ENCODE assay signal across 1 cellular context in the genomic region with DNA sequence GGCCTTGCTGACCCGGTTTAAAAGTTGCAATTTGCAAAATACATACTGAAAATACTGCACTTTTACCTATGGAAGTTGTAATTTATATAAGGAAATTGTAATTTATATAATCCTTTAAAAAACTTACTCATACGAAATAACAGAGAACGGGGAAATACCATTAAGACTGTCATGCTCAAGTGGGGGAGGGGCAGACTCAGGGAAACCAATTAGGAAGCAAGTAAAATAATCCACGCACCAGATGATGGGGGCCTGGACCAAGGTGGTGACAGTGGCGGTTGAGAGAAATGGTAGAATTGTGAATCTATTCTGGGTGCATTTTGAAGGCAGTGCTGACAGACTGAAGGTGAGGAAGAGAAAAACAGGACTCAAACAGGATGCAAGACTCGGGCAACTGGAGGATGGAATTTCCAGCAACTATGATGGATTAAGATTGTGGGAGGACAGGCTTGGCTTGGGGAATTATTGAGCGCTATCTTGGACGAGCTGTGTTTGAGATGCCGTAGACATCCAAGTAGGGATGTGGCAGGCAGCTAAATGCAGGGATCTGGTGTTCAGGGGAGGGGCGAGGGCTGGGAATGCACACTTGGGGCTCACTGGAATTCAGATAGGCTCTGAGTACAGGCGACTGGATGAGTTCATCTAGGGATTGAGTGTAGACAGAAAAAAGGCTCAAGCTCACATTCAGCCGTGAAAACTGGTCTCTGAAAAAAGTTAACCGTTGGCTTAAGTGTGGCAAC.
TF ChIP-seq lines count a peak whose summit lies in the region.

No MANE protein-coding gene starts in this region.

TF ChIP-seq in A549, 52 proteins besides CTCF, POLR2A, EP300 and RAD21:
- TF ChIP-seq JUNB (IDR thresholded peaks at IDR 0.05) (no peak), SMC3 (IDR thresholded peaks at IDR 0.05) (no peak), CHD2 (IDR thresholded peaks at IDR 0.05; ENCODE audit: low read length, partially characterized antibody) (no peak), NPAS2 (CRISPR knock-in tag; IDR thresholded peaks at IDR 0.05; ENCODE audit: borderline replicate concordance) (no peak), NFE2L2 (conservative IDR thresholded peaks at IDR 0.05; ENCODE audit: low read length) (no peak), KDM1A (IDR thresholded peaks at IDR 0.05; ENCODE audit: low read depth) (no peak), ZFP36 (IDR thresholded peaks at IDR 0.05; ENCODE audit: borderline replicate concordance, partially characterized antibody) (no peak), CBX2 (IDR thresholded peaks at IDR 0.05; ENCODE audit: borderline replicate concordance, low read depth) (no peak), BHLHE40 (IDR thresholded peaks at IDR 0.05; ENCODE audit: low read depth, low read length) (no peak), EHF (CRISPR knock-in tag; IDR thresholded peaks at IDR 0.05) (no peak), ZNF302 (CRISPR knock-in tag; IDR thresholded peaks at IDR 0.05) (no peak), MAFK (IDR thresholded peaks at IDR 0.05; ENCODE audit: partially characterized antibody) (no peak)
- TF ChIP-seq, protein P1, sequence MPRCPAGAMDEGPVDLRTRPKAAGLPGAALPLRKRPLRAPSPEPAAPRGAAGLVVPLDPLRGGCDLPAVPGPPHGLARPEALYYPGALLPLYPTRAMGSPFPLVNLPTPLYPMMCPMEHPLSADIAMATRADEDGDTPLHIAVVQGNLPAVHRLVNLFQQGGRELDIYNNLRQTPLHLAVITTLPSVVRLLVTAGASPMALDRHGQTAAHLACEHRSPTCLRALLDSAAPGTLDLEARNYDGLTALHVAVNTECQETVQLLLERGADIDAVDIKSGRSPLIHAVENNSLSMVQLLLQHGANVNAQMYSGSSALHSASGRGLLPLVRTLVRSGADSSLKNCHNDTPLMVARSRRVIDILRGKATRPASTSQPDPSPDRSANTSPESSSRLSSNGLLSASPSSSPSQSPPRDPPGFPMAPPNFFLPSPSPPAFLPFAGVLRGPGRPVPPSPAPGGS (IDR thresholded peaks at IDR 0.05): no peak
- TF ChIP-seq, protein P2, sequence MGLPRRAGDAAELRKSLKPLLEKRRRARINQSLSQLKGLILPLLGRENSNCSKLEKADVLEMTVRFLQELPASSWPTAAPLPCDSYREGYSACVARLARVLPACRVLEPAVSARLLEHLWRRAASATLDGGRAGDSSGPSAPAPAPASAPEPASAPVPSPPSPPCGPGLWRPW (IDR thresholded peaks at IDR 0.05): no peak
- TF ChIP-seq, protein P3, sequence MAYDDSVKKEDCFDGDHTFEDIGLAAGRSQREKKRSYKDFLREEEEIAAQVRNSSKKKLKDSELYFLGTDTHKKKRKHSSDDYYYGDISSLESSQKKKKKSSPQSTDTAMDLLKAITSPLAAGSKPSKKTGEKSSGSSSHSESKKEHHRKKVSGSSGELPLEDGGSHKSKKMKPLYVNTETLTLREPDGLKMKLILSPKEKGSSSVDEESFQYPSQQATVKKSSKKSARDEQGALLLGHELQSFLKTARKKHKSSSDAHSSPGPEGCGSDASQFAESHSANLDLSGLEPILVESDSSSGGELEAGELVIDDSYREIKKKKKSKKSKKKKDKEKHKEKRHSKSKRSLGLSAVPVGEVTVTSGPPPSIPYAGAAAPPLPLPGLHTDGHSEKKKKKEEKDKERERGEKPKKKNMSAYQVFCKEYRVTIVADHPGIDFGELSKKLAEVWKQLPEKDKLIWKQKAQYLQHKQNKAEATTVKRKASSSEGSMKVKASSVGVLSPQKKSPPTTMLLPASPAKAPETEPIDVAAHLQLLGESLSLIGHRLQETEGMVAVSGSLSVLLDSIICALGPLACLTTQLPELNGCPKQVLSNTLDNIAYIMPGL (CRISPR knock-in tag; IDR thresholded peaks at IDR 0.05; ENCODE audit: borderline replicate concordance): no peak
- TF ChIP-seq, protein P4, sequence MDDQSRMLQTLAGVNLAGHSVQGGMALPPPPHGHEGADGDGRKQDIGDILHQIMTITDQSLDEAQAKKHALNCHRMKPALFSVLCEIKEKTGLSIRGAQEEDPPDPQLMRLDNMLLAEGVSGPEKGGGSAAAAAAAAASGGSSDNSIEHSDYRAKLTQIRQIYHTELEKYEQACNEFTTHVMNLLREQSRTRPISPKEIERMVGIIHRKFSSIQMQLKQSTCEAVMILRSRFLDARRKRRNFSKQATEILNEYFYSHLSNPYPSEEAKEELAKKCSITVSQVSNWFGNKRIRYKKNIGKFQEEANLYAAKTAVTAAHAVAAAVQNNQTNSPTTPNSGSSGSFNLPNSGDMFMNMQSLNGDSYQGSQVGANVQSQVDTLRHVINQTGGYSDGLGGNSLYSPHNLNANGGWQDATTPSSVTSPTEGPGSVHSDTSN (IDR thresholded peaks at IDR 0.05): no peak
